ENCODE assay signal across 14 cellular contexts in the genomic region with DNA sequence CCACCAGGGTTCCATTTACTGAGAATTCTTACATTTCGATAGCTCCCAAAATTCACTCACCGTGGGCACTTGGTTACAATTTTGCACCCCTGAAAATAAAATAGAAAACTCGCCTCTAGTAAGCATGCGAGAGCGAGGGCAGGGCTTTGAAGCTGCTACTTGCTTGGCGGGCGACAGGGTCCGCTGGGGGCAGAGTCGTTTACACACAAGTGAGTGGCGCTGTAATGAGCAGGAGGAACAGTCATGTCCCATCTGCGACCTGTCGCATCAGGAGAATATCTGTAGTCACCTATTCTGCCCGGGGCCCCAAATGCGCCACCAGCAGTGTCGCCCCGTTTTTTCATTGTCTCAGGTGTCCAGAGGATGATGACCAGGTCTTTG. TPM values are rescaled to one million over a fixed set of nuclear protein-coding genes. Genes with fewer than 3 reads are reported as not detected.
DNase-seq lines count a peak whose midpoint lies in the region; ATAC-seq lines count a peak whose summit lies in the region.
"Had no signal": no experiment of that assay in that cellular context is flagged by ENCODE, and none has a peak within 500 bp of the region (broad histone marks: within the 10 kb centered on the region; RNA-seq: fewer than 3 reads in every experiment).

No MANE protein-coding gene starts in this region.

- intact Hi-C loops in right cardiac atrium (cut with DNase I): loop anchor here in 1 of 4 donors (10.0 kb wide), 1 partner anchor 377 kb away; no protein-coding TSS in a partner anchor
- intact Hi-C loops in posterior vena cava (cut with DNase I): loop anchor here in 1 of 2 donors (5.0 kb wide), 1 partner anchor 375 kb away; no protein-coding TSS in a partner anchor

- no peaks in the 10 kb centered on the region for H3K9me3 ChIP-seq in right cardiac atrium (ENCODE audit: control insufficient read depth, low read length)

- peak; percentile 30 for DNase-seq in Ammon's horn (ENCODE audit: low spot score)
- peak; percentile 28 for DNase-seq in RPMI8226
- DNase-seq in right cardiac atrium: peak; percentile 46 to 72 (median 70)
- peak; percentile 67 for DNase-seq in posterior vena cava (ENCODE audit: low spot score)
- no peak for DNase-seq in activated CD4-positive, CD25-positive, alpha-beta regulatory T cell treated with anti-CD3 and anti-CD28 coated beads, Interleukin-2, amount 50 U/mL, for 72 hours
- DNase-seq: activated CD8-positive, alpha-beta memory T cell treated with anti-CD3 and anti-CD28 coated beads, Interleukin-2, amount 50 U/mL, for 4 hours; KG1; NCI-H526 treated with DMSO at 0.1 percent for 48 hours; occipital lobe; T-helper 17 cell had no signal

- H3K4me3 ChIP-seq in right cardiac atrium (ENCODE audit: low read length): peak overlapping the region; percentile 53

- 4% methylated on average over 16 of the region's 16 CpGs for WGBS in right cardiac atrium

- peak overlapping the region; percentile 54 for H3K27ac ChIP-seq in right cardiac atrium (ENCODE audit: low read length)

- ATAC-seq in right cardiac atrium (peak in 1 of 2 donors; percentile 36), HG03196 (IDR thresholded peaks at IDR 0.05; ENCODE audit: unreplicated experiment) (no peak), esophagus mucosa (no peak), HG03439 (IDR thresholded peaks at IDR 0.05; ENCODE audit: unreplicated experiment) (no peak)
- ATAC-seq: T-helper 17 cell had no signal

- H3K27me3 ChIP-seq in right cardiac atrium (ENCODE audit: control insufficient read depth, insufficient read depth): no peaks in the 10 kb centered on the region

- H3K4me1 ChIP-seq in right cardiac atrium (ENCODE audit: control insufficient read depth, insufficient read depth, low read length): no peaks in the 10 kb centered on the region

RNA-seq across cellular contexts. Expression of a gene that starts 1.2 kb away (rescaled TPM):
- total RNA-seq in right cardiac atrium (1 to 10 TPM; 3.1 to 8.4 (median 5.8) TPM), posterior vena cava (10 to 100 TPM; 31.7 to 38.2 TPM), esophagus mucosa (0.60 TPM)
- polyA plus RNA-seq in right cardiac atrium: 7.3 TPM
- total RNA-seq: bronchial epithelial cell, T-helper 17 cell had no signal
